In the genomic region with DNA sequence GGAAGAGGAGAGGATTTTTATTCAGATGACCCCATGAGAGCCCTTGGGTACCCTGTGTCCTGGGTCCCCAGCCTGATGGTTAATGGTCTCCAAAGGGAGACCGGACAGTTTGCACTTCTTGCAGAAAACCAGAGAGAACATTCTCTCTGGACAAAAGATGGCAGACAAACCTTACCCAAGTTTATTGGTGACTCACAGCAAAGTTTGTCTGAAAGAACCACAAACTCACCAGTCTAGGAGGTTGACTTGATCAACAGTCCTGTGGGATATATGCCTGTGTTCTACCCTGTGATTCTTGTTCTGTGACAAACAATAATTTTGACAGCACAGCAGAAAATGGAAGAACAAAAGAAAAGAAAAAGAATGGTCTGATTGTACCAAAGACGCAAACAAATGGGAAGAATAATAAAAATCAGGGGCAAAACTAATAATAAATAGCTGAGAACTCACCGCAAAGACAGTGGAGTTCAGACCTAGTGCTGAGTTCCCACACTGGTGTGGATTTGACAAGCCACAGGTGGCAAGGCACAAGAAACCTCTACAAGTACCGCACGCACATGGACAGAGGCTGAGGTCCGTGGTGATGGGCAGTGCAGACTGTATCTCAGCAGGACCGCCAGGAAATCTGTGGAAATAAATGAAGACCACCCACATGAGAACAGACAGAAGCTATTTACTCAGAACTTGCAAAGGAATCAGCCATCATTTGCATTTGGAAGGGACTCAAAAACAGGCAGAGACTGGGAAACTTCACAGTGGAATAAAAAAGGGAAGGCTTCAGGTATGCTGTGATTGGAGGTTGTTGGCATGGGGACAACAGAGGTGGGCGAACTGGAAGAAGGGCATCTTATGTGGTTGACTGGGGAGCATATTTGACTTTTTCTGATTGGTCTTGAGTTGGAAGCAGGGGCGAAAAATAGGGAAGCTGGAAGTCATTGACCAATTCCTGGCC, we compare ENCODE assay signal across 1 cellular context.
TF ChIP-seq lines count a peak whose summit lies in the region.

No MANE protein-coding gene starts in this region.

TF ChIP-seq in IMR-90, 13 proteins besides CTCF, POLR2A, EP300 and RAD21:
- TF ChIP-seq, protein P1, sequence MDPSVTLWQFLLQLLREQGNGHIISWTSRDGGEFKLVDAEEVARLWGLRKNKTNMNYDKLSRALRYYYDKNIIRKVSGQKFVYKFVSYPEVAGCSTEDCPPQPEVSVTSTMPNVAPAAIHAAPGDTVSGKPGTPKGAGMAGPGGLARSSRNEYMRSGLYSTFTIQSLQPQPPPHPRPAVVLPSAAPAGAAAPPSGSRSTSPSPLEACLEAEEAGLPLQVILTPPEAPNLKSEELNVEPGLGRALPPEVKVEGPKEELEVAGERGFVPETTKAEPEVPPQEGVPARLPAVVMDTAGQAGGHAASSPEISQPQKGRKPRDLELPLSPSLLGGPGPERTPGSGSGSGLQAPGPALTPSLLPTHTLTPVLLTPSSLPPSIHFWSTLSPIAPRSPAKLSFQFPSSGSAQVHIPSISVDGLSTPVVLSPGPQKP (IDR thresholded peaks at IDR 0.05; ENCODE audit: borderline replicate concordance, low read depth, low read length) = no peak
- TF ChIP-seq CHD1 (IDR thresholded peaks at IDR 0.05; ENCODE audit: low read depth, low read length) (no peak), MAZ (IDR thresholded peaks at IDR 0.05; ENCODE audit: borderline replicate concordance, low read depth, low read length) (no peak), BHLHE40 (IDR thresholded peaks at IDR 0.05; ENCODE audit: low read depth, low read length) (no peak), MXI1 (IDR thresholded peaks at IDR 0.05; ENCODE audit: borderline replicate concordance, low read depth, low read length) (no peak), SMC3 (IDR thresholded peaks at IDR 0.05; ENCODE audit: low read depth, low read length) (peak; percentile 24; the same call in 1 of the 2 replicates), FOS (IDR thresholded peaks at IDR 0.05; ENCODE audit: low read depth, low read length) (no peak), RFX5 (IDR thresholded peaks at IDR 0.05; ENCODE audit: low read depth, low read length) (no peak), MAFK (IDR thresholded peaks at IDR 0.05; ENCODE audit: low read depth, low read length) (peak; percentile 24; the same call in 1 of the 2 replicates), RCOR1 (IDR thresholded peaks at IDR 0.05; ENCODE audit: insufficient replicate concordance, low read length) (no peak)
- TF ChIP-seq, protein P2, sequence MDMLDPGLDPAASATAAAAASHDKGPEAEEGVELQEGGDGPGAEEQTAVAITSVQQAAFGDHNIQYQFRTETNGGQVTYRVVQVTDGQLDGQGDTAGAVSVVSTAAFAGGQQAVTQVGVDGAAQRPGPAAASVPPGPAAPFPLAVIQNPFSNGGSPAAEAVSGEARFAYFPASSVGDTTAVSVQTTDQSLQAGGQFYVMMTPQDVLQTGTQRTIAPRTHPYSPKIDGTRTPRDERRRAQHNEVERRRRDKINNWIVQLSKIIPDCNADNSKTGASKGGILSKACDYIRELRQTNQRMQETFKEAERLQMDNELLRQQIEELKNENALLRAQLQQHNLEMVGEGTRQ (IDR thresholded peaks at IDR 0.05; ENCODE audit: low read depth, low read length) = no peak
TF ChIP-seq in IMR-90: peak in this region for 2.
